ENCODE assay signal across 27 cellular contexts in genomic region chr1:177479600-177479999, GRCh38.
"Had no signal": no experiment of that assay in that cellular context is flagged by ENCODE, and none has a peak within 500 bp of the region (broad histone marks: within the 10 kb centered on the region; RNA-seq: fewer than 3 reads in every experiment).

No MANE protein-coding gene starts in this region.

- H3K4me3 Mint-ChIP-seq: immature natural killer cell; mesothelial cell of epicardium; naive B cell; natural killer cell; nephron progenitor cell; stimulated activated naive B cell treated with anti-CD40 and anti-IgM and Interleukin-4, amounts not matched to agents 10 μg/mL and 1 μg/mL and 100 μg/mL, for 72 hours; type B pancreatic cell had no signal

- H3K4me1 Mint-ChIP-seq: immature natural killer cell, natural killer cell had no signal

- H3K36me3 ChIP-seq: left ventricle myocardium inferior, ovary, suprapubic skin, thoracic aorta, tibial artery, uterus had no signal

- ATAC-seq: left colon; natural killer cell; right cardiac atrium; sciatic nerve; stimulated activated naive B cell treated with anti-CD40 and anti-IgM and Interleukin-4, amounts not matched to agents 10 μg/mL and 1 μg/mL and 100 μg/mL, for 72 hours; stimulated activated naive CD8-positive, alpha-beta T cell treated with anti-CD3 and anti-CD28 coated beads, Interleukin-15, Interleukin-2, amounts not matched to agents 100 U/mL and 50 U/mL, for 24 hours had no signal

- H3K4me1 ChIP-seq: left ventricle myocardium inferior, suprapubic skin, tibial artery, uterus had no signal

- H3K27ac Mint-ChIP-seq: immature natural killer cell; mesothelial cell of epicardium; naive B cell; natural killer cell; nephron progenitor cell; progenitor cell of endocrine pancreas; stimulated activated naive B cell treated with anti-CD40 and anti-IgM and Interleukin-4, amounts not matched to agents 10 μg/mL and 1 μg/mL and 100 μg/mL, for 72 hours; type B pancreatic cell had no signal

- H3K27ac ChIP-seq: left ventricle myocardium inferior, ovary, skin epidermis, suprapubic skin, thoracic aorta, tibial artery, uterus had no signal

- H3K27me3 ChIP-seq: ovary, suprapubic skin, uterus had no signal

- H3K4me3 ChIP-seq: left ventricle myocardium inferior, lung, ovary, skin epidermis, suprapubic skin, thoracic aorta, tibial artery, uterus had no signal

- H3K9me3 Mint-ChIP-seq: mesothelial cell of epicardium, nephron progenitor cell had no signal

- H3K9me3 ChIP-seq: left ventricle myocardium inferior, ovary, suprapubic skin, thoracic aorta, tibial artery, uterus had no signal

- DNase-seq: hippocampal formation; immature natural killer cell; kidney; left colon; left ventricle myocardium inferior; mesendoderm; naive B cell; natural killer cell; nephron progenitor cell; ovary; right cardiac atrium; stimulated activated CD4-positive, alpha-beta T cell treated with anti-CD3 and anti-CD28 coated beads, Interleukin-12 subunit alpha, Interleukin-12 subunit beta, amount 100 ng/mL, for 4 hours; stimulated activated CD4-positive, alpha-beta T cell treated with anti-CD3 and anti-CD28 coated beads, Interleukin-15, amount 100 ng/mL, for 24 hours; stimulated activated CD4-positive, alpha-beta T cell treated with anti-CD3 and anti-CD28 coated beads, Interleukin-2, amount 100 ng/mL, for 24 hours; stimulated activated CD4-positive, alpha-beta T cell treated with anti-CD3 and anti-CD28 coated beads, Interleukin-4, amount 100 ng/mL, for 1 hour; stimulated activated naive B cell treated with anti-CD40 and anti-IgM and Interleukin-4, amounts not matched to agents 10 μg/mL and 1 μg/mL and 100 μg/mL, for 72 hours; stimulated activated naive CD8-positive, alpha-beta T cell treated with anti-CD3 and anti-CD28 coated beads, Interleukin-15, Interleukin-2, amounts not matched to agents 100 U/mL and 50 U/mL, for 24 hours; tibial artery; uterus had no signal

- H3K27me3 Mint-ChIP-seq: progenitor cell of endocrine pancreas; stimulated activated naive B cell treated with anti-CD40 and anti-IgM and Interleukin-4, amounts not matched to agents 10 μg/mL and 1 μg/mL and 100 μg/mL, for 72 hours had no signal
